8 cellular contexts compared by ENCODE assay signal in the genomic region with DNA sequence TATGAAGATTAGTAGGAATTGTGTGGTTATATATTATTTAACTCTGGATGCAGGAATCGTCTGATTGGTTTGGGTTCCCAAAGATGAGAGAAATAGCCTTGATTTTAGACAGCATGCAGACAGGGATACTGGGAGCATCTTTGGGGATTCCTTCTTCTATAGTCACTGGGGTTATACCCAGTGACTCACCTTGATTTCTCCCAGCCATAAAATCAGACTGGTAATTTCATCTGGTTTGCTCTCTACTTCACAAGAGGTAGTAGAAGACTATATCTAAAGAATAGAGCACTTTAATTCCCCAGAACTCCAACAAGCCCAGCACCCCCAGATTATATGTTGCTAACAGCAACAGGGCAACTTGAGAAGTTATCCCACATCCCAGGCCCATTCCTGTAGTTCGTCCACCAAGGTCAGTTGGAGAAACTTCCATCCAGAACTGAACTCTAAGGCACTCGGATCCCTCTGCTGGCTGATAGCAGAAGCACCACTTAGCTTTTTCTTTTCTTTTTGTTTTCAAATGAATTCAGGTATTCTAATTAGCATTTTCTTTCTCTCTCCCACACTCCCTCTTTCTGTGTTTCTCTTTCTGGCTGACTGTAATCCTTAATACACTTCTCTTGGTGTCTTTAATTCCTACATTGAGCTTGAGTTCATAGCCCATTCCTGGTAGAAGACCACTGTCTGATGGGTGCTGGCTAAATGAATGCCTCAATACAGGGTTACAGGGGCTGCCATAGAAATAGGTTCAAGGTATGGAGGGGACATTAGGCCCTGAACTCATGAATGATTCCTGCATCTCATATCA. TPM values are rescaled to one million over a fixed set of nuclear protein-coding genes. Genes with fewer than 3 reads are reported as not detected.
DNase-seq lines count a peak whose midpoint lies in the region; ATAC-seq, FAIRE-seq and TF ChIP-seq lines count a peak whose summit lies in the region.

No MANE protein-coding gene starts in this region.

- no peak overlapping the region for H3K27ac Mint-ChIP-seq in chondrocyte (ENCODE audit: unreplicated experiment)

- intact Hi-C loops in HepG2 (cut with micrococcal nuclease; ENCODE audit: unreplicated experiment), result loop anchor here (1.0 to 2.0 kb wide), 3 partner anchors 36 to 237 kb away; a partner anchor contains a TSS
- intact Hi-C loops in uterus (cut with DNase I; ENCODE audit: low total_unique reads), result no loop called here

- DNase-seq in COLO668 (lab: John Stamatoyannopoulos, UW; ENCODE audit: unreplicated experiment) (peak; percentile 21), MM.1S (peak; percentile 51), SKM-1 (lab: John Stamatoyannopoulos, UW; ENCODE audit: unreplicated experiment) (peak; percentile 50), chondrocyte (ENCODE audit: low spot score) (no peak), HepG2 (ENCODE audit: low spot score) (peak; percentile 77), uterus (no peak)

- no peak overlapping the region for H3K4me2 ChIP-seq in MM.1S (ENCODE audit: low read depth, low read length)
- peak overlapping the region; percentile 52 for H3K4me2 ChIP-seq in HepG2 (ENCODE audit: low read depth, low read length)

- no peaks in the 10 kb centered on the region for H3K79me2 ChIP-seq in MM.1S (ENCODE audit: low read length)
- H3K79me2 ChIP-seq in HepG2 (ENCODE audit: insufficient read depth, low read length), result peaks cover 19% of the 10 kb centered on the region

- no peaks in the 10 kb centered on the region for H3K9me2 ChIP-seq in MM.1S (replicated peaks; ENCODE audit: insufficient read depth, low read length)

- no peaks in the 10 kb centered on the region for H3K9me3 Mint-ChIP-seq in chondrocyte (ENCODE audit: low read depth)

- H3K4me1 ChIP-seq in MM.1S (ENCODE audit: low read length) (peaks cover 19% of the 10 kb centered on the region), HepG2 (ENCODE audit: insufficient read depth, low read length) (peaks cover 57% of the 10 kb centered on the region), uterus (no peaks in the 10 kb centered on the region)

- CTCF ChIA-PET in HepG2 (lab: Yijun Ruan, JAX; ENCODE audit: low intra/inter-chr PET ratio, low total read pairs), result interaction anchor here (1.2 to 3.3 kb wide), 7 partner anchors 10 to 264 kb away, joined by 3 to 74 read pairs (median 5); a partner anchor contains a TSS

- TF ChIP-seq EP300 in HepG2 (IDR thresholded peaks at IDR 0.05; ENCODE audit: low read depth in 2 of 2, low read length in 2 of 2), result peak in 1 of 2 experiments; percentile 38; a peak in 1 of 4 replicates
- TF ChIP-seq EP300 in HepG2 (CRISPR knock-in tag; IDR thresholded peaks at IDR 0.05; ENCODE audit: borderline replicate concordance), result no peak

- WGBS in HepG2 (ENCODE audit: low lambda C conversion rate), result 35% methylated on average over 3 of the region's 3 CpGs

- no peaks in the 10 kb centered on the region for H4K20me1 ChIP-seq in MM.1S (ENCODE audit: insufficient read depth, low read length)
- no peaks in the 10 kb centered on the region for H4K20me1 ChIP-seq in HepG2 (ENCODE audit: insufficient read depth, low read length)

- TF ChIP-seq POLR2A in HepG2 (IDR thresholded peaks at IDR 0.05; ENCODE audit: insufficient read depth in 1 of 2, low read depth in 2 of 2, low read length in 2 of 2), result no peak
- TF ChIP-seq POLR2A in uterus (IDR thresholded peaks at IDR 0.05), result no peak

- peak; percentile 97 for FAIRE-seq in HepG2 (lab: Jason Lieb, UNC)

- H3K4me1 Mint-ChIP-seq in chondrocyte (ENCODE audit: low read depth), result peaks cover 3% of the 10 kb centered on the region

- H3K36me3 Mint-ChIP-seq in chondrocyte (ENCODE audit: low read depth), result no peaks in the 10 kb centered on the region

- TF ChIP-seq CTCF in MM.1S (IDR thresholded peaks at IDR 0.05; ENCODE audit: low read length) (peak; percentile 89), chondrocyte (IDR thresholded peaks at IDR 0.05) (peak; percentile 91), HepG2 (CRISPR knock-in tag; IDR thresholded peaks at IDR 0.05) (peak; percentile 89), uterus (IDR thresholded peaks at IDR 0.05) (peak; percentile 55 to 76 (median 70))

- BruUV-seq in HepG2 (replicated peaks; lab: Mats Ljungman, UMichigan), result no TSS peak

- H2AFZ ChIP-seq in MM.1S (ENCODE audit: low read length) (no peak overlapping the region), HepG2 (ENCODE audit: low read length) (no peak overlapping the region)

- H3K9ac ChIP-seq in MM.1S (ENCODE audit: low read length) (no peak overlapping the region), HepG2 (ENCODE audit: insufficient read depth, low read depth, low read length) (0 out of 2 replicates have a peak overlapping the region, but pooled peaks have one; percentile 18)

- POLR2A ChIA-PET in HepG2 (lab: Yijun Ruan, JAX), result interaction anchor here (1.2 to 2.2 kb wide), 3 partner anchors 10 to 114 kb away, joined by 5 to 19 read pairs (median 12); a partner anchor contains a TSS

- H3K9me3 ChIP-seq in MM.1S (replicated peaks; ENCODE audit: insufficient read depth, low read length) (no peaks in the 10 kb centered on the region), HepG2 (ENCODE audit: low read length) (no peaks in the 10 kb centered on the region), uterus (no peaks in the 10 kb centered on the region)

- H3K27me3 Mint-ChIP-seq in chondrocyte (ENCODE audit: low read depth), result no peaks in the 10 kb centered on the region

- peak; percentile 59 for ATAC-seq in GM18868 (IDR thresholded peaks at IDR 0.05; ENCODE audit: unreplicated experiment)
- peak; percentile 88 for ATAC-seq in HepG2
- ATAC-seq in HG03039 (IDR thresholded peaks at IDR 0.05; ENCODE audit: unreplicated experiment), result no peak

- in situ Hi-C loops in HepG2 (cut with HindIII; ENCODE audit: extremely low pct_ligation_motif_present, low pct_unique_long_range_greater_than_20kb), result loop anchor here (5.0 to 10.0 kb wide), 2 partner anchors 112 to 235 kb away; no protein-coding TSS in a partner anchor

- no peak overlapping the region for H3K27ac ChIP-seq in MM.1S (ENCODE audit: low read length)
- H3K27ac ChIP-seq in HepG2 (ENCODE audit: extremely low read length, insufficient read depth, low read length), result peak overlapping the region; percentile 49
- no peak overlapping the region for H3K27ac ChIP-seq in uterus

- peak; percentile 94 for TF ChIP-seq RAD21 in HepG2 (CRISPR knock-in tag; IDR thresholded peaks at IDR 0.05)

- no peaks in the 10 kb centered on the region for H3K36me3 ChIP-seq in MM.1S (replicated peaks; ENCODE audit: insufficient read depth, low read length)
- H3K36me3 ChIP-seq in HepG2 (replicated peaks in 1 of 2; ENCODE audit: control insufficient read depth in 1 of 2, insufficient read depth in 2 of 2, low read length in 2 of 2), result peaks cover 12 to 22% of the 10 kb centered on the region in 2 experiments
- H3K36me3 ChIP-seq in uterus, result no peaks in the 10 kb centered on the region

- H3K4me3 ChIP-seq in MM.1S (ENCODE audit: low read length) (no peak overlapping the region), HepG2 (replicated peaks in 1 of 3; ENCODE audit: insufficient read depth in 1 of 3, low read depth in 2 of 3, low read length in 3 of 3) (no peak overlapping the region), uterus (no peak overlapping the region)

- H3K27me3 ChIP-seq in MM.1S (replicated peaks; ENCODE audit: insufficient read depth, low read length), result peaks cover 6% of the 10 kb centered on the region; the same call in 1 of the 2 replicates
- H3K27me3 ChIP-seq in HepG2 (ENCODE audit: control insufficient read depth in 1 of 2, insufficient read depth in 2 of 2, low read length in 2 of 2), result no peaks in the 10 kb centered on the region
- H3K27me3 ChIP-seq in uterus, result no peaks in the 10 kb centered on the region

- no peak overlapping the region for H3K4me3 Mint-ChIP-seq in chondrocyte (ENCODE audit: unreplicated experiment)

- peaks cover 9% of the 10 kb centered on the region for H3F3A ChIP-seq in MM.1S (ENCODE audit: insufficient read depth, low read length)

RNA-seq across cellular contexts. Expression of a gene that starts 20.4 kb away (rescaled TPM):
- total RNA-seq in chondrocyte, result 9.6 to 18.7 TPM (median 11.3 TPM) in 3 replicates
- total RNA-seq in HepG2 (2016; rRNA removed; fragmentation: Illumina TruSeq; extraction: Trizol), result 18.6 and 23.4 TPM in 2 replicates
- 6.3 TPM in 2 replicates for total RNA-seq in HepG2 (2016; cell fraction: cytosol; rRNA removed; fragmentation: Illumina TruSeq; extraction: Trizol; ENCODE audit: low read depth)
- 20.7 and 23.3 TPM in 2 replicates for total RNA-seq in HepG2 (2016; cell fraction: insoluble cytoplasmic fraction; rRNA removed; fragmentation: Illumina TruSeq; extraction: Trizol)
- 5.0 and 8.2 TPM in 2 replicates for total RNA-seq in HepG2 (2016; cell fraction: membrane; rRNA removed; fragmentation: Illumina TruSeq; extraction: Trizol)
- total RNA-seq in HepG2 (2016; cell fraction: nucleus; rRNA removed; fragmentation: Illumina TruSeq; extraction: Trizol), result 39.5 and 46.3 TPM in 2 replicates
- 23.5 and 29.5 TPM in 2 replicates for polyA plus RNA-seq in HepG2 (2011; rRNA removed)
- 5.5 and 9.2 TPM in 2 replicates for polyA plus RNA-seq in HepG2 (2011; cell fraction: cytosol; rRNA removed)
- polyA plus RNA-seq in HepG2 (2011; cell fraction: nucleus; rRNA removed), result 92.9 and 127 TPM in 2 replicates
- polyA plus RNA-seq in HepG2 (2012), result 10.2 and 15.7 TPM in 2 replicates
- 2.4 and 2.8 TPM in 2 replicates for polyA plus RNA-seq in HepG2 (2016; cell fraction: cytosol; fragmentation: Illumina TruSeq; extraction: Trizol; ENCODE audit: low read depth)
- polyA plus RNA-seq in HepG2 (2016; cell fraction: insoluble cytoplasmic fraction; fragmentation: Illumina TruSeq; extraction: Trizol; ENCODE audit: low read depth), result 17.1 and 17.6 TPM in 2 replicates
- polyA plus RNA-seq in HepG2 (2016; cell fraction: membrane; fragmentation: Illumina TruSeq; extraction: Trizol; ENCODE audit: low read depth), result 4.6 and 4.7 TPM in 2 replicates
- 53.0 and 69.1 TPM in 2 replicates for polyA plus RNA-seq in HepG2 (2016; cell fraction: nucleus; fragmentation: Illumina TruSeq; extraction: Trizol; ENCODE audit: insufficient read depth, low read depth)
- 14.9 and 26.4 TPM in 2 replicates for polyA minus RNA-seq in HepG2 (2011; rRNA and poly(A)+ RNA removed; ENCODE audit: low replicate concordance)
- 3.9 and 7.9 TPM in 2 replicates for polyA minus RNA-seq in HepG2 (2011; cell fraction: cytosol; rRNA and poly(A)+ RNA removed)
- polyA minus RNA-seq in HepG2 (2011; cell fraction: nucleus; rRNA and poly(A)+ RNA removed), result 42.3 and 42.6 TPM in 2 replicates
- 10 to 100 TPM; 15.6 to 63.0 (median 29.5) TPM for total RNA-seq in uterus

RNA-seq across cellular contexts. Expression of a gene that starts 37.8 kb away (rescaled TPM):
- total RNA-seq in chondrocyte (3.6 to 4.4 TPM (median 3.6 TPM) in 3 replicates), HepG2 (2016; rRNA removed; fragmentation: Illumina TruSeq; extraction: Trizol) (26.2 and 37.7 TPM in 2 replicates), uterus (10 to 100 TPM; 12.3 to 24.7 (median 13.9) TPM)
- total RNA-seq in HepG2 (2016; cell fraction: cytosol; rRNA removed; fragmentation: Illumina TruSeq; extraction: Trizol; ENCODE audit: low read depth), result 3.1 and 3.4 TPM in 2 replicates
- total RNA-seq in HepG2 (2016; cell fraction: insoluble cytoplasmic fraction; rRNA removed; fragmentation: Illumina TruSeq; extraction: Trizol), result 25.3 and 36.5 TPM in 2 replicates
- total RNA-seq in HepG2 (2016; cell fraction: membrane; rRNA removed; fragmentation: Illumina TruSeq; extraction: Trizol), result 16.5 TPM in 2 replicates
- 36.5 and 38.6 TPM in 2 replicates for total RNA-seq in HepG2 (2016; cell fraction: nucleus; rRNA removed; fragmentation: Illumina TruSeq; extraction: Trizol)
- 36.5 and 50.7 TPM in 2 replicates for polyA plus RNA-seq in HepG2 (2011; rRNA removed)
- 33.7 and 46.9 TPM in 2 replicates for polyA plus RNA-seq in HepG2 (2011; cell fraction: cytosol; rRNA removed)
- polyA plus RNA-seq in HepG2 (2011; cell fraction: nucleus; rRNA removed), result 17.0 and 22.0 TPM in 2 replicates
- polyA plus RNA-seq in HepG2 (2012), result 18.9 and 24.9 TPM in 2 replicates
- polyA plus RNA-seq in HepG2 (2016; cell fraction: cytosol; fragmentation: Illumina TruSeq; extraction: Trizol; ENCODE audit: low read depth), result 2.3 and 2.8 TPM in 2 replicates
- 23.7 TPM in 2 replicates for polyA plus RNA-seq in HepG2 (2016; cell fraction: insoluble cytoplasmic fraction; fragmentation: Illumina TruSeq; extraction: Trizol; ENCODE audit: low read depth)
- polyA plus RNA-seq in HepG2 (2016; cell fraction: membrane; fragmentation: Illumina TruSeq; extraction: Trizol; ENCODE audit: low read depth), result 8.0 and 8.6 TPM in 2 replicates
- polyA plus RNA-seq in HepG2 (2016; cell fraction: nucleus; fragmentation: Illumina TruSeq; extraction: Trizol; ENCODE audit: insufficient read depth, low read depth), result 41.8 and 43.1 TPM in 2 replicates
- 0.87 and 184 TPM in 2 replicates for polyA minus RNA-seq in HepG2 (2011; rRNA and poly(A)+ RNA removed; ENCODE audit: low replicate concordance)
- polyA minus RNA-seq in HepG2 (2011; cell fraction: cytosol; rRNA and poly(A)+ RNA removed), result 34.4 and 49.4 TPM in 2 replicates
- polyA minus RNA-seq in HepG2 (2011; cell fraction: nucleus; rRNA and poly(A)+ RNA removed), result 30.6 and 38.9 TPM in 2 replicates

Comparison
In these comparisons a context has a peak if more than half of its experiments do, and no peak if none do; other contexts are left out.
1. DNase-seq: peak in COLO668 (single experiment), MM.1S (single experiment), SKM-1 (single experiment) and HepG2 (single experiment); none in chondrocyte (single experiment) and uterus (0 of 2).
2. Peak in every context shown above with its lines, with median percentiles within 50 percentile points of each other: CTCF ChIP-seq.